ENCODE assay signal across 28 cellular contexts in the genomic region with DNA sequence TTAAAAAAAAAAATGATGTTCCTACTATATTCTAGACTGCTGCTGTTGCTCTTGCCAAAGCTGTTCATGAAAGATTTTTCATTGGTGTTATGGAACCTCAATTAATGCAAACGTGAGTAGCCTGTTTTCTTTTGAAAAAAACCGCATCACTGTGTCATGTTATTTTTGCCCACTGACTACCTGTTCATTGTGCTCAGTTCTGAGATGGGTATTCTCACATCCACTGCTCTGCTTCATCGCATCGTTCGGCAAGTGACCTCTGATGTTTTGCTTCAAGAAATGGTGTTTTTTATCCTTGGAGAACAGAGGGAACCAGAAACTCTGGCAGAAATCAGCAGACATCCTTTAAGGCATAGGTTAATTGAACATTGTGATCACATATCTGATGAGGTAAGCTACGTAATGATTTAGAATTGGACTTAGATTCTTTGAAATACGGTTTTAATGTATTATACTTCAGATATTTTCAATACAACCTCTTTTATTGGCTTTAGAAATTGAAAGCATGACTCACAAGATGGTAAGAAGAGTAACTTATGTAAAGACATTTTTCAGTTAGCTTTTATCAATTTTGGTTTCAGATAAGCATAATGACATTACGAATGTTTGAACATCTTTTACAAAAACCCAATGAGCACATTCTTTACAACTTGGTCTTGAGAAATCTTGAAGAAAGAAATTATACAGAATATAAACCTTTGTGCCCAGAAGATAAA.
"Had no signal": no experiment of that assay in that cellular context is flagged by ENCODE, and none has a peak within 500 bp of the region (broad histone marks: within the 10 kb centered on the region; RNA-seq: fewer than 3 reads in every experiment).

No MANE protein-coding gene starts in this region.

- H3K9me3 Mint-ChIP-seq: activated naive CD4-positive, alpha-beta T cell treated with anti-CD3 and anti-CD28 coated beads for 36 hours; activated T-cell treated with anti-CD3 and anti-CD28 coated beads, Interleukin-2, amount 50 U/mL, for 4 hours; brain; T-cell had no signal

- H3K4me1 ChIP-seq: ascending aorta, colonic mucosa had no signal

- H3K27me3 ChIP-seq: ascending aorta, cardiac muscle cell, colonic mucosa had no signal

- H3K27ac ChIP-seq: ascending aorta, cardiac muscle cell, colonic mucosa, SK-N-MC had no signal

- H3K9me3 ChIP-seq: ascending aorta, colonic mucosa had no signal

- ATAC-seq: activated CD4-positive, alpha-beta T cell treated with anti-CD3 and anti-CD28 coated beads for 36 hours; activated T-cell treated with anti-CD3 and anti-CD28 coated beads, Interleukin-2, amount 50 U/mL, for 4 hours; Panc1; Right ventricle myocardium inferior; T-cell had no signal

- H3K4me1 Mint-ChIP-seq: activated B cell treated with CpG ODN at 0.5 μM for 24 hours, brain, T-cell had no signal

- H3K4me3 Mint-ChIP-seq: activated B cell treated with CpG ODN at 0.5 μM for 24 hours; activated CD4-positive, alpha-beta T cell treated with anti-CD3 and anti-CD28 coated beads for 36 hours; activated naive CD4-positive, alpha-beta T cell treated with anti-CD3 and anti-CD28 coated beads for 36 hours; activated T-cell treated with anti-CD3 and anti-CD28 coated beads, Interleukin-2, amount 50 U/mL, for 4 hours; brain; T-cell had no signal

- H3K27ac Mint-ChIP-seq: activated B cell treated with CpG ODN at 0.5 μM for 24 hours; activated CD4-positive, alpha-beta T cell treated with anti-CD3 and anti-CD28 coated beads for 36 hours; activated naive CD4-positive, alpha-beta T cell treated with anti-CD3 and anti-CD28 coated beads for 36 hours; brain; T-cell had no signal

- DNase-seq: activated B cell treated with CpG ODN at 0.5 μM for 24 hours; activated CD4-positive, alpha-beta T cell treated with anti-CD3 and anti-CD28 coated beads for 36 hours; activated CD8-positive, alpha-beta memory T cell treated with anti-CD3 and anti-CD28 coated beads for 24 hours; activated gamma-delta T cell; activated naive CD4-positive, alpha-beta T cell treated with anti-CD3 and anti-CD28 coated beads for 36 hours; activated T-cell treated with anti-CD3 and anti-CD28 coated beads, Interleukin-2, amount 50 U/mL, for 4 hours; amniotic stem cell; cerebellar nuclear complex; colonic mucosa; MM.1S; NCI-H1105 treated with DMSO at 0.1 percent for 48 hours; NCI-H1436 treated with DMSO at 0.1 percent for 48 hours; NCI-H187; NCI-H2081; NCI-H446; NCI-H524; NCI-H748 treated with DMSO at 0.1 percent for 48 hours; OCI-M1; RPMI8226; T-cell; T-helper 2 cell; T1000 had no signal

- H3K27me3 Mint-ChIP-seq: activated B cell treated with CpG ODN at 0.5 μM for 24 hours; activated CD4-positive, alpha-beta T cell treated with anti-CD3 and anti-CD28 coated beads for 36 hours; brain; T-cell had no signal

- H3K4me3 ChIP-seq: ascending aorta, cardiac muscle cell, colonic mucosa, SK-N-MC had no signal
